ENCODE assay signal across 1 cellular context in the genomic region with DNA sequence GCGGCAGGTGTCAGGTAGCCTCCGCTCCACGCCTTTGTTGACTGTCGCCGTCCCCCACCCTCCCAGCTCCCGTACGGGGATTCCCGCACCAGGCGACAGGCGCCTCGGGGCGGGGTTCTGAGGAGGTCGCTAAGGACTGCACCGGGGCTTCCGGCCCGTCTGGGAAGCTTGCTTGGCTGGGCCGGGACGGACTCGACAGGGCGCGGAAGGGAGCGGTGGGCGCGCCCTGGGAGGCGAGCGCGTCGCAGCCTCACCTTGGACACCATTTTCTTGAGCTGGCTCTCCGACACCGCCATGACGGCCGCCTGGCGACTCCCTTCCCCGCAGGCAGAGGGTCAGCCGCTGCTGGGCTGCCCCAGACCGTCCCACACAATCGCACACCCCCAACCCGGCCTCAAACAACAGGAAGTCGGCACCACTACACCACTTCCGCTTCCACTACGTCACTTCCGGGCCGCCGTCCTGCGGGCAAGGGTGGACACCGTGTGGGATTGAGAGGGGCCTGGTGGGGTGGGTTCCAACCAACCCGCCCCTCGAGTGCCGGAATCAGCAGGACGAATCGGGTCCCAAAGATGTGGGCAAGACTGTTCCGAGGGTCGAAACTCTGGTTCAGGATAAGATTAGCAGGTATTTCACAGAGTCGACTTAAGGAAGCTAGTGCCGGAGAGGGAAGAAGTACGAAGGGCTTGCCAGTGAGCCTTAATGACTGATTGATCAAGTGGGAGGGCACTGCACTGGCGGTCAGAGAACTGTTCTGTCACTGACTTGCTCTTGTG.
TF ChIP-seq lines count a peak whose summit lies in the region.

Gene TSG101 (minus strand): TSS at position 422 of the 776 bp plus-strand sequence. CDS start 126 bp downstream, at position 296.

TF ChIP-seq in K562, 482 proteins besides CTCF, POLR2A, EP300 and RAD21 (continued from another document and continues in another):
- TF ChIP-seq TAF1 (IDR thresholded peaks at IDR 0.05; ENCODE audit: control insufficient read depth, extremely low read depth, insufficient read depth, low read length, severe bottlenecking) (peak; percentile 92), ZC3H11A (IDR thresholded peaks at IDR 0.05; ENCODE audit: low read depth, low read length) (no peak), ZNF384 (IDR thresholded peaks at IDR 0.05; ENCODE audit: low read depth, low read length) (no peak; the same call in 1 of the 2 replicates), TAF15 (IDR thresholded peaks at IDR 0.05; ENCODE audit: low read depth, low read length) (no peak), ZNF324 (CRISPR knock-in tag; IDR thresholded peaks at IDR 0.05) (no peak), ZNF3 (CRISPR knock-in tag; IDR thresholded peaks at IDR 0.05) (no peak), EGR1 (conservative IDR thresholded peaks at IDR 0.05) (peak; percentile 79), ZNF57 (CRISPR knock-in tag; IDR thresholded peaks at IDR 0.05) (no peak), ETV5 (CRISPR knock-in tag; IDR thresholded peaks at IDR 0.05; ENCODE audit: low read depth) (peak; percentile 92), MAFG (tag; conservative IDR thresholded peaks at IDR 0.05) (no peak), PTTG1 (tag; IDR thresholded peaks at IDR 0.05; ENCODE audit: low read depth) (no peak), MXD1 (CRISPR knock-in tag; IDR thresholded peaks at IDR 0.05; ENCODE audit: borderline replicate concordance, poor library complexity, severe bottlenecking) (no peak), NR3C1 (CRISPR knock-in tag; IDR thresholded peaks at IDR 0.05) (no peak), ESRRB (CRISPR knock-in tag; IDR thresholded peaks at IDR 0.05; ENCODE audit: borderline replicate concordance) (no peak), KAT2B (IDR thresholded peaks at IDR 0.05; ENCODE audit: low read depth, low read length) (no peak), ZNF583 (CRISPR knock-in tag; IDR thresholded peaks at IDR 0.05) (no peak), MED1 (CRISPR knock-in tag; IDR thresholded peaks at IDR 0.05; ENCODE audit: borderline replicate concordance) (no peak), CREBBP (IDR thresholded peaks at IDR 0.05; ENCODE audit: low read depth, low read length) (no peak), SNAPC5 (CRISPR knock-in tag; IDR thresholded peaks at IDR 0.05) (no peak), BACH1 (tag; IDR thresholded peaks at IDR 0.05) (no peak), ZFPM2 (CRISPR knock-in tag; IDR thresholded peaks at IDR 0.05) (no peak), RBM15 (IDR thresholded peaks at IDR 0.05; ENCODE audit: insufficient read depth, low read length) (no peak), GATAD2B (IDR thresholded peaks at IDR 0.05; ENCODE audit: borderline replicate concordance) (no peak; the same call in 1 of the 2 replicates), ZNF263 (CRISPR knock-in tag; IDR thresholded peaks at IDR 0.05; ENCODE audit: borderline replicate concordance) (no peak), ZNF584 (CRISPR knock-in tag; IDR thresholded peaks at IDR 0.05; ENCODE audit: low read depth) (no peak), MEIS2 (IDR thresholded peaks at IDR 0.05; ENCODE audit: partially characterized antibody) (peak; percentile 80), PATZ1 (CRISPR knock-in tag; IDR thresholded peaks at IDR 0.05; ENCODE audit: borderline replicate concordance) (no peak), BRD4 (IDR thresholded peaks at IDR 0.05) (peak; percentile 65; the same call in 1 of the 2 replicates), EP400 (IDR thresholded peaks at IDR 0.05) (peak; percentile 94), ZNF431 (CRISPR knock-in tag; IDR thresholded peaks at IDR 0.05) (peak; percentile 32; the same call in 1 of the 2 replicates), STAT6 (CRISPR knock-in tag; IDR thresholded peaks at IDR 0.05) (peak; percentile 57; the same call in 1 of the 2 replicates)
- TF ChIP-seq, protein P1, sequence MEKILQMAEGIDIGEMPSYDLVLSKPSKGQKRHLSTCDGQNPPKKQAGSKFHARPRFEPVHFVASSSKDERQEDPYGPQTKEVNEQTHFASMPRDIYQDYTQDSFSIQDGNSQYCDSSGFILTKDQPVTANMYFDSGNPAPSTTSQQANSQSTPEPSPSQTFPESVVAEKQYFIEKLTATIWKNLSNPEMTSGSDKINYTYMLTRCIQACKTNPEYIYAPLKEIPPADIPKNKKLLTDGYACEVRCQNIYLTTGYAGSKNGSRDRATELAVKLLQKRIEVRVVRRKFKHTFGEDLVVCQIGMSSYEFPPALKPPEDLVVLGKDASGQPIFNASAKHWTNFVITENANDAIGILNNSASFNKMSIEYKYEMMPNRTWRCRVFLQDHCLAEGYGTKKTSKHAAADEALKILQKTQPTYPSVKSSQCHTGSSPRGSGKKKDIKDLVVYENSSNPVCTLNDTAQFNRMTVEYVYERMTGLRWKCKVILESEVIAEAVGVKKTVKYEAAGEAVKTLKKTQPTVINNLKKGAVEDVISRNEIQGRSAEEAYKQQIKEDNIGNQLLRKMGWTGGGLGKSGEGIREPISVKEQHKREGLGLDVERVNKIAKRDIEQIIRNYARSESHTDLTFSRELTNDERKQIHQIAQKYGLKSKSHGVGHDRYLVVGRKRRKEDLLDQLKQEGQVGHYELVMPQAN (IDR thresholded peaks at IDR 0.05; ENCODE audit: borderline replicate concordance), result peak; percentile 93
- TF ChIP-seq, protein P2, sequence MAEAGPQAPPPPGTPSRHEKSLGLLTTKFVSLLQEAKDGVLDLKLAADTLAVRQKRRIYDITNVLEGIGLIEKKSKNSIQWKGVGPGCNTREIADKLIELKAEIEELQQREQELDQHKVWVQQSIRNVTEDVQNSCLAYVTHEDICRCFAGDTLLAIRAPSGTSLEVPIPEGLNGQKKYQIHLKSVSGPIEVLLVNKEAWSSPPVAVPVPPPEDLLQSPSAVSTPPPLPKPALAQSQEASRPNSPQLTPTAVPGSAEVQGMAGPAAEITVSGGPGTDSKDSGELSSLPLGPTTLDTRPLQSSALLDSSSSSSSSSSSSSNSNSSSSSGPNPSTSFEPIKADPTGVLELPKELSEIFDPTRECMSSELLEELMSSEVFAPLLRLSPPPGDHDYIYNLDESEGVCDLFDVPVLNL (CRISPR knock-in tag; IDR thresholded peaks at IDR 0.05; ENCODE audit: low read depth), result no peak
- TF ChIP-seq, protein P3, sequence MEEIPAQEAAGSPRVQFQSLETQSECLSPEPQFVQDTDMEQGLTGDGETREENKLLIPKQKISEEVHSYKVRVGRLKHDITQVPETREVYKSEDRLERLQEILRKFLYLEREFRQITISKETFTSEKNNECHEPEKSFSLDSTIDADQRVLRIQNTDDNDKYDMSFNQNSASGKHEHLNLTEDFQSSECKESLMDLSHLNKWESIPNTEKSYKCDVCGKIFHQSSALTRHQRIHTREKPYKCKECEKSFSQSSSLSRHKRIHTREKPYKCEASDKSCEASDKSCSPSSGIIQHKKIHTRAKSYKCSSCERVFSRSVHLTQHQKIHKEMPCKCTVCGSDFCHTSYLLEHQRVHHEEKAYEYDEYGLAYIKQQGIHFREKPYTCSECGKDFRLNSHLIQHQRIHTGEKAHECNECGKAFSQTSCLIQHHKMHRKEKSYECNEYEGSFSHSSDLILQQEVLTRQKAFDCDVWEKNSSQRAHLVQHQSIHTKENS (CRISPR knock-in tag; IDR thresholded peaks at IDR 0.05), result no peak
- TF ChIP-seq, protein P4, sequence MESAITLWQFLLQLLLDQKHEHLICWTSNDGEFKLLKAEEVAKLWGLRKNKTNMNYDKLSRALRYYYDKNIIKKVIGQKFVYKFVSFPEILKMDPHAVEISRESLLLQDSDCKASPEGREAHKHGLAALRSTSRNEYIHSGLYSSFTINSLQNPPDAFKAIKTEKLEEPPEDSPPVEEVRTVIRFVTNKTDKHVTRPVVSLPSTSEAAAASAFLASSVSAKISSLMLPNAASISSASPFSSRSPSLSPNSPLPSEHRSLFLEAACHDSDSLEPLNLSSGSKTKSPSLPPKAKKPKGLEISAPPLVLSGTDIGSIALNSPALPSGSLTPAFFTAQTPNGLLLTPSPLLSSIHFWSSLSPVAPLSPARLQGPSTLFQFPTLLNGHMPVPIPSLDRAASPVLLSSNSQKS (CRISPR knock-in tag; IDR thresholded peaks at IDR 0.05), result no peak
- TF ChIP-seq, protein P5, sequence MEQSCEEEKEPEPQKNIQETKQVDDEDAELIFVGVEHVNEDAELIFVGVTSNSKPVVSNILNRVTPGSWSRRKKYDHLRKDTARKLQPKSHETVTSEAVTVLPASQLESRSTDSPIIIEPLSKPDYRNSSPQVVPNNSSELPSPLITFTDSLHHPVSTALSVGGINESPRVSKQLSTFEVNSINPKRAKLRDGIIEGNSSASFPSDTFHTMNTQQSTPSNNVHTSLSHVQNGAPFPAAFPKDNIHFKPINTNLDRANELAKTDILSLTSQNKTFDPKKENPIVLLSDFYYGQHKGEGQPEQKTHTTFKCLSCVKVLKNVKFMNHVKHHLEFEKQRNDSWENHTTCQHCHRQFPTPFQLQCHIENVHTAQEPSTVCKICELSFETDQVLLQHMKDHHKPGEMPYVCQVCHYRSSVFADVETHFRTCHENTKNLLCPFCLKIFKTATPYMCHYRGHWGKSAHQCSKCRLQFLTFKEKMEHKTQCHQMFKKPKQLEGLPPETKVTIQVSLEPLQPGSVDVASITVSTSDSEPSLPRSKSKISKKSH (CRISPR knock-in tag; IDR thresholded peaks at IDR 0.05), result no peak
- TF ChIP-seq, protein P6, sequence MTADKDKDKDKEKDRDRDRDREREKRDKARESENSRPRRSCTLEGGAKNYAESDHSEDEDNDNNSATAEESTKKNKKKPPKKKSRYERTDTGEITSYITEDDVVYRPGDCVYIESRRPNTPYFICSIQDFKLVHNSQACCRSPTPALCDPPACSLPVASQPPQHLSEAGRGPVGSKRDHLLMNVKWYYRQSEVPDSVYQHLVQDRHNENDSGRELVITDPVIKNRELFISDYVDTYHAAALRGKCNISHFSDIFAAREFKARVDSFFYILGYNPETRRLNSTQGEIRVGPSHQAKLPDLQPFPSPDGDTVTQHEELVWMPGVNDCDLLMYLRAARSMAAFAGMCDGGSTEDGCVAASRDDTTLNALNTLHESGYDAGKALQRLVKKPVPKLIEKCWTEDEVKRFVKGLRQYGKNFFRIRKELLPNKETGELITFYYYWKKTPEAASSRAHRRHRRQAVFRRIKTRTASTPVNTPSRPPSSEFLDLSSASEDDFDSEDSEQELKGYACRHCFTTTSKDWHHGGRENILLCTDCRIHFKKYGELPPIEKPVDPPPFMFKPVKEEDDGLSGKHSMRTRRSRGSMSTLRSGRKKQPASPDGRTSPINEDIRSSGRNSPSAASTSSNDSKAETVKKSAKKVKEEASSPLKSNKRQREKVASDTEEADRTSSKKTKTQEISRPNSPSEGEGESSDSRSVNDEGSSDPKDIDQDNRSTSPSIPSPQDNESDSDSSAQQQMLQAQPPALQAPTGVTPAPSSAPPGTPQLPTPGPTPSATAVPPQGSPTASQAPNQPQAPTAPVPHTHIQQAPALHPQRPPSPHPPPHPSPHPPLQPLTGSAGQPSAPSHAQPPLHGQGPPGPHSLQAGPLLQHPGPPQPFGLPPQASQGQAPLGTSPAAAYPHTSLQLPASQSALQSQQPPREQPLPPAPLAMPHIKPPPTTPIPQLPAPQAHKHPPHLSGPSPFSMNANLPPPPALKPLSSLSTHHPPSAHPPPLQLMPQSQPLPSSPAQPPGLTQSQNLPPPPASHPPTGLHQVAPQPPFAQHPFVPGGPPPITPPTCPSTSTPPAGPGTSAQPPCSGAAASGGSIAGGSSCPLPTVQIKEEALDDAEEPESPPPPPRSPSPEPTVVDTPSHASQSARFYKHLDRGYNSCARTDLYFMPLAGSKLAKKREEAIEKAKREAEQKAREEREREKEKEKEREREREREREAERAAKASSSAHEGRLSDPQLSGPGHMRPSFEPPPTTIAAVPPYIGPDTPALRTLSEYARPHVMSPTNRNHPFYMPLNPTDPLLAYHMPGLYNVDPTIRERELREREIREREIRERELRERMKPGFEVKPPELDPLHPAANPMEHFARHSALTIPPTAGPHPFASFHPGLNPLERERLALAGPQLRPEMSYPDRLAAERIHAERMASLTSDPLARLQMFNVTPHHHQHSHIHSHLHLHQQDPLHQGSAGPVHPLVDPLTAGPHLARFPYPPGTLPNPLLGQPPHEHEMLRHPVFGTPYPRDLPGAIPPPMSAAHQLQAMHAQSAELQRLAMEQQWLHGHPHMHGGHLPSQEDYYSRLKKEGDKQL (CRISPR knock-in tag; IDR thresholded peaks at IDR 0.05; ENCODE audit: borderline replicate concordance), result no peak; the same call in 1 of the 2 replicates
